8 cellular contexts compared by ENCODE assay signal in the genomic region with DNA sequence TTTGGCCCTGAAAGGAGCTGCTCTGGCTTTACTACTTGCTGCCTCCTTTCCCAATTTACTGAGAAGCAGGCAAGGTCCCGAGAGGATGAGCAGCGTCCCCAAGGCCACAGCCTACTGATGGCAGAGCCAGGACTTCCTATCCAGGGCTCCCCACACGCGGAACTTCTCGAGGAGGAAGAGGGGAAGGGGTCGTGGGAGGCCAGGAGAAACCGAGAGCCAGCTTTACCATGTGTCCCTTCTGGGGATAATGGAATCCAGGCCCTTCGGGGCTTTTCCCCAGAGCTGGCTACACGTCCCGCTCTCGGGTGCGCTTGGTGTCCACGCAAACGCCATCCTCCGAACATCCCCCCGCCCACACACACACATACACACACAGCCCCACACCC. TPM values are rescaled to one million over a fixed set of nuclear protein-coding genes. Genes with fewer than 3 reads are reported as not detected.
DNase-seq lines count a peak whose midpoint lies in the region; ATAC-seq and TF ChIP-seq lines count a peak whose summit lies in the region.

No MANE protein-coding gene starts in this region.

- H3K27ac ChIP-seq in spleen = peak overlapping the region; percentile 48 to 89 (median 85)

- H3K4me3 Mint-ChIP-seq in activated CD8-positive, alpha-beta T cell treated with anti-CD3 and anti-CD28 coated beads, Interleukin-2, amount 10 ng/mL, durations not matched to agents 7 days and 5 days = peak overlapping the region; percentile 66

- ATAC-seq in activated CD8-positive, alpha-beta T cell treated with anti-CD3 and anti-CD28 coated beads, Interleukin-2, amount 10 ng/mL, durations not matched to agents 7 days and 5 days = no peak
- no peak for ATAC-seq in HG03025 (IDR thresholded peaks at IDR 0.05; ENCODE audit: low FRiP score, unreplicated experiment)

- H3K36me3 Mint-ChIP-seq in activated CD8-positive, alpha-beta T cell treated with anti-CD3 and anti-CD28 coated beads, Interleukin-2, amount 10 ng/mL, durations not matched to agents 7 days and 5 days (ENCODE audit: low read depth) = peaks cover 2% of the 10 kb centered on the region

- H3K9me3 Mint-ChIP-seq in activated CD8-positive, alpha-beta T cell treated with anti-CD3 and anti-CD28 coated beads, Interleukin-2, amount 10 ng/mL, durations not matched to agents 7 days and 5 days (ENCODE audit: insufficient read depth) = no peaks in the 10 kb centered on the region

- intact Hi-C loops in spleen (cut with DNase I; ENCODE audit: low total_unique reads) = no loop called here

- POLR2A ChIA-PET in HEK293T (lab: Yijun Ruan, JAX) = interaction anchor here (0.8 to 1.5 kb wide), 4 partner anchors 9 to 317 kb away, joined by 3 to 4 read pairs (median 3); a partner anchor contains a TSS
- POLR2A ChIA-PET in activated CD8-positive, alpha-beta T cell treated with anti-CD3 and anti-CD28 coated beads, Interleukin-2, amount 10 ng/mL, durations not matched to agents 7 days and 5 days (lab: Charles Lee) = no interaction called here

- H3K36me3 ChIP-seq in spleen = no peaks in the 10 kb centered on the region

- TF ChIP-seq CTCF in spleen (IDR thresholded peaks at IDR 0.05 in 8 of 11, conservative IDR thresholded peaks at IDR 0.05 in 3 of 11) = no peak

- H3K4me1 ChIP-seq in spleen = peaks cover 0 to 51% (median 36%) of the 10 kb centered on the region in 6 donors

- peaks cover 73% of the 10 kb centered on the region for H3K27me3 Mint-ChIP-seq in activated CD8-positive, alpha-beta T cell treated with anti-CD3 and anti-CD28 coated beads, Interleukin-2, amount 10 ng/mL, durations not matched to agents 7 days and 5 days (ENCODE audit: low read depth)

- TF ChIP-seq POLR2A in spleen (IDR thresholded peaks at IDR 0.05) = no peak

- H3K4me3 ChIP-seq in iPS-11a (ENCODE audit: low read depth, low read length) = peak overlapping the region; percentile 75
- H3K4me3 ChIP-seq in spleen = peak overlapping the region; percentile 27 to 76 (median 48)

- peaks cover 31% of the 10 kb centered on the region for H3K4me1 Mint-ChIP-seq in activated CD8-positive, alpha-beta T cell treated with anti-CD3 and anti-CD28 coated beads, Interleukin-2, amount 10 ng/mL, durations not matched to agents 7 days and 5 days (ENCODE audit: low read depth)

- no peaks in the 10 kb centered on the region for H3K9me3 ChIP-seq in spleen

- CTCF ChIA-PET in HEK293T (lab: Yijun Ruan, JAX) = interaction anchor here (0.5 to 0.9 kb wide), 4 partner anchors 113 to 631 kb away, joined by 3 to 6 read pairs (median 4); no protein-coding TSS in a partner anchor
- CTCF ChIA-PET in activated CD8-positive, alpha-beta T cell treated with anti-CD3 and anti-CD28 coated beads, Interleukin-2, amount 10 ng/mL, durations not matched to agents 7 days and 5 days (lab: Charles Lee) = no interaction called here

- no peak for DNase-seq in HEK293T (ENCODE audit: extremely low spot score)
- DNase-seq in activated CD8-positive, alpha-beta T cell treated with anti-CD3 and anti-CD28 coated beads, Interleukin-2, amount 10 ng/mL, durations not matched to agents 7 days and 5 days = peak; percentile 30
- no peak for DNase-seq in spleen
- no peak for DNase-seq in NCI-H2227 treated with DMSO at 0.1 percent for 48 hours (lab: John Stamatoyannopoulos, UW)
- no peak for DNase-seq in activated CD8-positive, alpha-beta memory T cell treated with anti-CD3 and anti-CD28 coated beads, Interleukin-2, amount 50 U/mL, for 4 hours
- no peak for DNase-seq in amniotic stem cell (lab: John Stamatoyannopoulos, UW)

- H3K27ac Mint-ChIP-seq in activated CD8-positive, alpha-beta T cell treated with anti-CD3 and anti-CD28 coated beads, Interleukin-2, amount 10 ng/mL, durations not matched to agents 7 days and 5 days = no peak overlapping the region

- peaks cover 2 to 78% (median 23%) of the 10 kb centered on the region in 7 donors for H3K27me3 ChIP-seq in spleen (replicated peaks in 1 of 7)

- 3 to 8% (median 5%) methylated on average over 10 to 16 of the region's 16 CpGs for WGBS in spleen, 5 donors

TF ChIP-seq in HEK293T, 16 proteins besides CTCF, POLR2A, EP300 and RAD21:
- TF ChIP-seq FOXM1 (IDR thresholded peaks at IDR 0.05; ENCODE audit: borderline replicate concordance) = no peak
- no peak for TF ChIP-seq NFRKB (IDR thresholded peaks at IDR 0.05)
- no peak for TF ChIP-seq ARNT (IDR thresholded peaks at IDR 0.05)
- no peak for TF ChIP-seq CTBP1 (IDR thresholded peaks at IDR 0.05; ENCODE audit: borderline replicate concordance)
- TF ChIP-seq ZNF384 (IDR thresholded peaks at IDR 0.05) = no peak
- TF ChIP-seq L3MBTL2 (conservative IDR thresholded peaks at IDR 0.05) = 0 out of 2 replicates have a peak, but pooled peaks have one; percentile 56
- TF ChIP-seq TARDBP (IDR thresholded peaks at IDR 0.05) = peak; percentile 76; the same call in 1 of the 2 replicates
TF ChIP-seq in HEK293T: peak in this region for 2.

RNA-seq across cellular contexts. Expression of a gene that starts 4.3 kb away (rescaled TPM):
- not detected for total RNA-seq in activated CD8-positive, alpha-beta T cell treated with anti-CD3 and anti-CD28 coated beads, Interleukin-2, amount 10 ng/mL, durations not matched to agents 7 days and 5 days
- total RNA-seq in spleen = 100 to 1,000 TPM in 4 of 7 donors, 10 to 100 TPM in 3; 15.9 to 371 (median 148) TPM
- 10 to 100 TPM in 2 of 3 donors, 1 to 10 TPM in 1; 8.0 to 87.0 (median 74.5) TPM for polyA plus RNA-seq in spleen

Comparison
In these comparisons a context has a peak if more than half of its experiments do, and no peak if none do; other contexts are left out.
1. RNA of a gene that starts 4.3 kb away (total RNA-seq): 15.9 to 371 TPM in spleen; not detected in activated CD8-positive, alpha-beta T cell treated with anti-CD3 and anti-CD28 coated beads, Interleukin-2, amount 10 ng/mL, durations not matched to agents 7 days and 5 days; every median in the first group is over 10 times any median in the second.